In genomic region chr10:18658992-18659783, GRCh38 we compare ENCODE assay signal across 8 cellular contexts. TPM values are rescaled to one million over a fixed set of nuclear protein-coding genes. Genes with fewer than 3 reads are reported as not detected.
DNase-seq lines count a peak whose midpoint lies in the region; ATAC-seq and TF ChIP-seq lines count a peak whose summit lies in the region.

ARL5B (plus strand) TSS chr10:18659431; CDS start chr10:18659638, 207 bp downstream.

- peak within 1 kb of the TSS; percentile 85 for H3K4me2 ChIP-seq in trophoblast cell (ENCODE audit: low read length)

- H3K23ac ChIP-seq in trophoblast cell (ENCODE audit: low read length) = no peak within 1 kb of the TSS

- ATAC-seq in HG02759 (IDR thresholded peaks at IDR 0.05; ENCODE audit: unreplicated experiment) = peak; percentile 92

- H3K4me3 ChIP-seq in GM12865 (ENCODE audit: low read depth, low read length) = peak within 1 kb of the TSS; percentile 99
- H3K4me3 ChIP-seq in trophoblast cell (ENCODE audit: low read depth, low read length) = peak within 1 kb of the TSS; percentile 96
- peak within 1 kb of the TSS; percentile 83 to 99 (median 90) for H3K4me3 ChIP-seq in transverse colon

- TF ChIP-seq EP300 in transverse colon (IDR thresholded peaks at IDR 0.05; ENCODE audit: low read depth) = peak; percentile 91

- H3K27me3 ChIP-seq in trophoblast cell (ENCODE audit: insufficient read depth, low read length) = no peaks in the 10 kb centered on the region
- no peaks in the 10 kb centered on the region for H3K27me3 ChIP-seq in transverse colon

- in situ Hi-C loops in transverse colon (cut with MboI; ENCODE audit: low pct_ligation_motif_present in 1 of 4, low pct_unique_long_range_greater_than_20kb in 1 of 4, low sequenced_read_pairs in 3 of 4) = no loop called here

- peak within 1 kb of the TSS; percentile 97 for H3K4ac ChIP-seq in trophoblast cell (ENCODE audit: low read depth, low read length)

- peaks cover 13% of the 10 kb centered on the region for H3K79me1 ChIP-seq in trophoblast cell (ENCODE audit: low read length)

- WGBS in adipose tissue, 3 donors = 0% methylated on average over 67 to 73 of the region's 73 CpGs
- no CpG with 5 or more reads among the region's 73 CpGs for WGBS in trophoblast cell (ENCODE audit: extremely low coverage, insufficient coverage, insufficient read length)
- 0 to 1% methylated on average over 5 to 70 of the region's 73 CpGs for WGBS in transverse colon (ENCODE audit: low coverage in 1 of 2), 2 donors

- TF ChIP-seq CTCF in GM12865 (IDR thresholded peaks at IDR 0.05; ENCODE audit: insufficient read depth, low read depth, low read length, missing control alignments) (no peak), transverse colon (IDR thresholded peaks at IDR 0.05) (no peak)

- H3K36me3 ChIP-seq in trophoblast cell (ENCODE audit: control insufficient read depth in 1 of 2, insufficient read depth in 2 of 2, low read length in 2 of 2) (peaks cover 3% of the 10 kb centered on the region in 2 experiments), transverse colon (no peaks in the 10 kb centered on the region)

- peak; percentile 93 for TF ChIP-seq POLR2A in transverse colon (IDR thresholded peaks at IDR 0.05)

- peaks cover 9 to 10% of the 10 kb centered on the region in 2 experiments for H3K4me1 ChIP-seq in trophoblast cell (ENCODE audit: control insufficient read depth in 1 of 2, insufficient read depth in 2 of 2, low read length in 2 of 2)
- H3K4me1 ChIP-seq in transverse colon = peaks cover 12 to 43% (median 16%) of the 10 kb centered on the region in 4 donors

- peak within 1 kb of the TSS; percentile 41 for H2BK12ac ChIP-seq in trophoblast cell (ENCODE audit: low read length)

- peak within 1 kb of the TSS; percentile 36 for H3K27ac ChIP-seq in adipose tissue (ENCODE audit: low read depth, low read length)
- peak within 1 kb of the TSS; percentile 82 for H3K27ac ChIP-seq in trophoblast cell (ENCODE audit: low read depth, low read length)
- H3K27ac ChIP-seq in transverse colon = peak within 1 kb of the TSS; percentile 93 to 99 (median 98)

- H4K8ac ChIP-seq in trophoblast cell (ENCODE audit: low read depth, low read length) = peak within 1 kb of the TSS; percentile 95

- H4K91ac ChIP-seq in trophoblast cell (ENCODE audit: low read depth, low read length) = peak within 1 kb of the TSS; percentile 98

- H3K14ac ChIP-seq in trophoblast cell (ENCODE audit: low read length) = peak within 1 kb of the TSS; percentile 98

- intact Hi-C loops in cardiac septum (cut with DNase I) (loop anchor here (1.0 to 10.0 kb wide), 2 partner anchors 8 to 1454 kb away; partner anchors contain the start of genes NSUN6 and TRDMT1), transverse colon (cut with DNase I; ENCODE audit: low total_unique reads) (no loop called here)

- peak within 1 kb of the TSS; percentile 86 for H2BK120ac ChIP-seq in trophoblast cell (ENCODE audit: insufficient read depth, low read length, poor library complexity)

- H3K79me2 ChIP-seq in trophoblast cell (ENCODE audit: control insufficient read depth, insufficient read depth, low read length, poor library complexity) = peaks cover 19% of the 10 kb centered on the region

- H3K9ac ChIP-seq in trophoblast cell (ENCODE audit: low read length) = peak within 1 kb of the TSS; percentile 90

- peak within 1 kb of the TSS; percentile 92 for H4K12ac ChIP-seq in trophoblast cell (ENCODE audit: low read depth, low read length)

- H2AFZ ChIP-seq in trophoblast cell (ENCODE audit: insufficient read depth, low read length, poor library complexity) = peak within 1 kb of the TSS; percentile 95

- H3K18ac ChIP-seq in trophoblast cell (ENCODE audit: low read length) = peak within 1 kb of the TSS; percentile 98

- H2AK5ac ChIP-seq in trophoblast cell (ENCODE audit: low read length) = peak within 1 kb of the TSS; percentile 99

- DNase-seq in GM12865 (ENCODE audit: low read depth) (peak; percentile 98), NCI-H1417 (lab: John Stamatoyannopoulos, UW) (peak; percentile 87 to 95 (median 88)), T follicular helper cell (ENCODE audit: low read depth) (peak; percentile 96), cardiac septum (ENCODE audit: low spot score) (peak; percentile 99), trophoblast cell (peak; percentile 99 to 100), transverse colon (peak; percentile 99)

- H3K9me3 ChIP-seq in trophoblast cell (ENCODE audit: insufficient read depth, low read depth, low read length) = no peaks in the 10 kb centered on the region
- no peaks in the 10 kb centered on the region for H3K9me3 ChIP-seq in transverse colon

- H2BK5ac ChIP-seq in trophoblast cell (ENCODE audit: low read depth, low read length, poor library complexity) = peak within 1 kb of the TSS; percentile 87

RNA-seq across cellular contexts. Expression of gene ARL5B, which starts in this region (rescaled TPM):
- polyA plus RNA-seq in adipose tissue = 10 to 100 TPM in 1 of 3 donors, 1 to 10 TPM in 2; 3.4 to 16.9 (median 5.2) TPM
- total RNA-seq in cardiac septum (7.1 TPM), transverse colon (10 to 100 TPM; 15.8 to 24.1 (median 18.7) TPM)
- polyA plus RNA-seq in trophoblast cell (2013) = 24.5 and 25.7 TPM in 2 replicates

Comparison
In these comparisons a context has a peak if more than half of its experiments do, and no peak if none do; other contexts are left out.
1. Peak in every context shown above with its lines: DNase-seq, ATAC-seq, H3K4me3 ChIP-seq and H3K27ac ChIP-seq.
2. H3K27ac ChIP-seq: peak in every context shown above with its lines; median percentile 98 in transverse colon; 82 in trophoblast cell; 36 in adipose tissue.